ENCODE assay signal across 8 cellular contexts in genomic region chr12:9169986-9170634, GRCh38. TPM values are rescaled to one million over a fixed set of nuclear protein-coding genes. Genes with fewer than 3 reads are reported as not detected.
"Had no signal": no experiment of that assay in that cellular context is flagged by ENCODE, and none has a peak within 500 bp of the region (broad histone marks: within the 10 kb centered on the region; RNA-seq: fewer than 3 reads in every experiment).

No MANE protein-coding gene starts in this region.

RNA-seq across cellular contexts. Expression of gene PZP, which starts 38.1 kb away (rescaled TPM):
- total RNA-seq: activated B cell treated with CpG ODN at 0.5 μM for 24 hours; activated CD4-positive, alpha-beta T cell treated with anti-CD3 and anti-CD28 coated beads for 36 hours; activated naive CD4-positive, alpha-beta T cell treated with anti-CD3 and anti-CD28 coated beads, Interleukin-2, amount 50 U/mL, for 72 hours; activated T-helper 17 cell treated with anti-CD3 and anti-CD28 coated beads, Interleukin-2, amount 50 U/mL, for 72 hours; ascending aorta; lower leg skin; mesothelial cell of epicardium; naive thymus-derived CD8-positive, alpha-beta T cell had no signal

RNA-seq across cellular contexts. Expression of gene A2M, which starts 54.4 kb away (rescaled TPM):
- total RNA-seq: activated B cell treated with CpG ODN at 0.5 μM for 24 hours had no signal
